In the genomic region with DNA sequence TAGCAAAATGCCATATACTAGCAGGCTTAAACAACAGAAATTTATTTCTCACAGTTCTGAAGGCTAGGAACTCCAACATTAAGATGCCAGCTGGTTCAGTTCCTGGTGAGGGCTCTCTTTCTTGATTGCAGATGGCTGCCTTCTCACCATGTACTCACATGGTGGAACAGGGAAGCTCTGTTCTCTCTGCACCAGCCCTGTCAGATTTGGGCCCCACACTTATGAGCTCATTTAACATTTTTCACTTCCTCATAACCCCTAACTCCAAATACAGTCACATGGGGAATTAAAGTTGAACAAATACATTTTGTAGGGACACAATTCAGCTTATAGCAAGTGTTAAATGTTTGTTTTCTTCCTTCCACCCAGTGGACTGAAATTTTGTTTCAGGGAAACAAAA, we compare ENCODE assay signal across 17 cellular contexts.
DNase-seq lines count a peak whose midpoint lies in the region; ATAC-seq and TF ChIP-seq lines count a peak whose summit lies in the region.
"Had no signal": no experiment of that assay in that cellular context is flagged by ENCODE, and none has a peak within 500 bp of the region (broad histone marks: within the 10 kb centered on the region; RNA-seq: fewer than 3 reads in every experiment).

No MANE protein-coding gene starts in this region.

- no peaks in the 10 kb centered on the region for H3K36me3 Mint-ChIP-seq in mesothelial cell of epicardium

- peaks cover 12% of the 10 kb centered on the region for H3K4me1 Mint-ChIP-seq in mesothelial cell of epicardium

- H3K4me3 Mint-ChIP-seq in mesothelial cell of epicardium = no peak overlapping the region

- H3K9me3 Mint-ChIP-seq in mesothelial cell of epicardium = no peaks in the 10 kb centered on the region

- peak; percentile 72 for ATAC-seq in GM18498 (IDR thresholded peaks at IDR 0.05; ENCODE audit: unreplicated experiment)
- peak; percentile 72 for ATAC-seq in GM19395 (IDR thresholded peaks at IDR 0.05; ENCODE audit: unreplicated experiment)
- ATAC-seq in HG02938 (IDR thresholded peaks at IDR 0.05; ENCODE audit: unreplicated experiment) = peak; percentile 76
- ATAC-seq in HG03097 (IDR thresholded peaks at IDR 0.05; ENCODE audit: low FRiP score, unreplicated experiment) = no peak
- ATAC-seq: activated CD4-positive, CD25-positive, alpha-beta regulatory T cell treated with anti-CD3 and anti-CD28 coated beads, Interleukin-2, amount 50 U/mL, for 24 hours; stimulated activated naive CD8-positive, alpha-beta T cell treated with anti-CD3 and anti-CD28 coated beads, Interleukin-15, Interleukin-2, amounts not matched to agents 100 U/mL and 50 U/mL, for 24 hours had no signal

- no peak for TF ChIP-seq CTCF in mesothelial cell of epicardium (IDR thresholded peaks at IDR 0.05; ENCODE audit: unreplicated experiment)

- peaks cover 36% of the 10 kb centered on the region for H3K27me3 Mint-ChIP-seq in mesothelial cell of epicardium (ENCODE audit: low read depth)

- DNase-seq in NOMO-1 treated with dmso at 0.1 percent for 144 hours (lab: John Stamatoyannopoulos, UW; ENCODE audit: unreplicated experiment) (peak; percentile 36), AG08395 (ENCODE audit: low spot score) (no peak), mesothelial cell of epicardium (ENCODE audit: low spot score in 2 of 2, unreplicated experiment in 2 of 2) (no peak)
- no peak for DNase-seq in activated effector memory CD4-positive, alpha-beta T cell treated with anti-CD3 and anti-CD28 coated beads, Interleukin-2, amount 50 U/mL, for 16 hours
- DNase-seq: activated naive CD4-positive, alpha-beta T cell treated with Interleukin-2 at 50 U/mL for 16 hours; COR-L47; GDM1; left ventricle myocardium inferior; posterior cingulate gyrus; Right ventricle myocardium superior; stimulated activated naive CD8-positive, alpha-beta T cell treated with anti-CD3 and anti-CD28 coated beads, Interleukin-15, Interleukin-2, amounts not matched to agents 100 U/mL and 50 U/mL, for 24 hours; T-helper 2 cell had no signal

- H3K27ac Mint-ChIP-seq in mesothelial cell of epicardium = no peak overlapping the region
